Comparison of ENCODE assay signal across 9 cellular contexts in genomic region chr17:57459286-57459915, GRCh38.
A peak's percentile ranks its signal among the peaks of the same experiment; 100 is the strongest.
DNase-seq lines count a peak whose midpoint lies in the region; FAIRE-seq and TF ChIP-seq lines count a peak whose summit lies in the region.
"Had no signal": no experiment of that assay in that cellular context is flagged by ENCODE, and none has a peak within 500 bp of the region (broad histone marks: within the 10 kb centered on the region; RNA-seq: fewer than 3 reads in every experiment).

No MANE protein-coding gene starts in this region.

- intact Hi-C loops in activated CD4-positive, alpha-beta T cell treated with anti-CD3 and anti-CD28 coated beads, Interleukin-2, amount 10 ng/mL, durations not matched to agents 24 days and 14 days (cut with micrococcal nuclease) = no loop called here

- no peaks in the 10 kb centered on the region for H3K27me3 Mint-ChIP-seq in activated CD4-positive, alpha-beta T cell treated with anti-CD3 and anti-CD28 coated beads, Interleukin-2, amount 10 ng/mL, durations not matched to agents 24 days and 14 days
- H3K27me3 Mint-ChIP-seq in progenitor cell of endocrine pancreas = no peaks in the 10 kb centered on the region

- peak overlapping the region; percentile 93 for H3K27ac Mint-ChIP-seq in activated CD4-positive, alpha-beta T cell treated with anti-CD3 and anti-CD28 coated beads, Interleukin-2, amount 10 ng/mL, durations not matched to agents 24 days and 14 days
- peak overlapping the region; percentile 91 for H3K27ac Mint-ChIP-seq in progenitor cell of endocrine pancreas

- H3K36me3 Mint-ChIP-seq in activated CD4-positive, alpha-beta T cell treated with anti-CD3 and anti-CD28 coated beads, Interleukin-2, amount 10 ng/mL, durations not matched to agents 24 days and 14 days (ENCODE audit: low read depth) = peaks cover 55% of the 10 kb centered on the region
- H3K36me3 Mint-ChIP-seq in progenitor cell of endocrine pancreas (ENCODE audit: insufficient read depth) = peaks cover 9% of the 10 kb centered on the region

- peak overlapping the region; percentile 21 for H3K4me3 Mint-ChIP-seq in activated CD4-positive, alpha-beta T cell treated with anti-CD3 and anti-CD28 coated beads, Interleukin-2, amount 10 ng/mL, durations not matched to agents 24 days and 14 days
- H3K4me3 Mint-ChIP-seq in progenitor cell of endocrine pancreas (ENCODE audit: low read depth) = no peak overlapping the region

- no peak for FAIRE-seq in GM12892 (lab: Jason Lieb, UNC)
- FAIRE-seq: TTC549 had no signal

- no peak for TF ChIP-seq CTCF in progenitor cell of endocrine pancreas (IDR thresholded peaks at IDR 0.05; ENCODE audit: unreplicated experiment)

- peaks cover 77% of the 10 kb centered on the region for H3K4me1 Mint-ChIP-seq in activated CD4-positive, alpha-beta T cell treated with anti-CD3 and anti-CD28 coated beads, Interleukin-2, amount 10 ng/mL, durations not matched to agents 24 days and 14 days
- peaks cover 18% of the 10 kb centered on the region for H3K4me1 Mint-ChIP-seq in progenitor cell of endocrine pancreas (ENCODE audit: low read depth)

- H3K9me3 Mint-ChIP-seq in activated CD4-positive, alpha-beta T cell treated with anti-CD3 and anti-CD28 coated beads, Interleukin-2, amount 10 ng/mL, durations not matched to agents 24 days and 14 days = peaks cover 7% of the 10 kb centered on the region
- H3K9me3 Mint-ChIP-seq in progenitor cell of endocrine pancreas (ENCODE audit: low read depth) = no peaks in the 10 kb centered on the region

- peak; percentile 67 for DNase-seq in activated CD4-positive, alpha-beta T cell treated with anti-CD3 and anti-CD28 coated beads, Interleukin-2, amount 10 ng/mL, durations not matched to agents 24 days and 14 days
- DNase-seq in activated CD4-positive, alpha-beta T cell treated with anti-CD3 and anti-CD28 coated beads, Interleukin-2, amount 50 U/mL, for 4 hours = no peak
- peak; percentile 98 for DNase-seq in M059J (ENCODE audit: low read depth)
- DNase-seq in astrocyte of the hippocampus (ENCODE audit: low read depth, low spot score) = peak; percentile 64
- no peak for DNase-seq in progenitor cell of endocrine pancreas (ENCODE audit: low spot score, unreplicated experiment)
- DNase-seq in GM12892 (ENCODE audit: insufficient read length) = no peak
- DNase-seq in NCI-H524 (lab: John Stamatoyannopoulos, UW) = no peak
- DNase-seq in amniotic stem cell (lab: John Stamatoyannopoulos, UW) = no peak

- no peak for TF ChIP-seq POLR2A in GM12892 (IDR thresholded peaks at IDR 0.05; ENCODE audit: low read depth, low read length)

Comparison
In these comparisons a context has a peak if more than half of its experiments do, and no peak if none do; other contexts are left out.
1. DNase-seq: peak in activated CD4-positive, alpha-beta T cell treated with anti-CD3 and anti-CD28 coated beads, Interleukin-2, amount 10 ng/mL, durations not matched to agents 24 days and 14 days (single experiment), M059J (single experiment) and astrocyte of the hippocampus (single experiment); none in activated CD4-positive, alpha-beta T cell treated with anti-CD3 and anti-CD28 coated beads, Interleukin-2, amount 50 U/mL, for 4 hours (0 of 2), progenitor cell of endocrine pancreas (single experiment), GM12892 (single experiment), NCI-H524 (0 of 2) and amniotic stem cell (single experiment).